ENCODE assay signal across 1 cellular context in genomic region chr3:152257246-152258074, GRCh38.
A peak's percentile ranks its signal among the peaks of the same experiment; 100 is the strongest.
TF ChIP-seq lines count a peak whose summit lies in the region.

No MANE protein-coding gene starts in this region.

TF ChIP-seq in GM12878, 131 proteins besides CTCF, POLR2A, EP300 and RAD21 (continued from another document and continues in another):
- no peak for TF ChIP-seq SMAD5 (IDR thresholded peaks at IDR 0.05; ENCODE audit: low read depth)
- TF ChIP-seq ZNF274 (IDR thresholded peaks at IDR 0.05; ENCODE audit: insufficient read depth, insufficient read length): no peak
- TF ChIP-seq ZNF687 (IDR thresholded peaks at IDR 0.05): peak; percentile 31; the same call in 1 of the 2 replicates
- no peak for TF ChIP-seq PAX8 (IDR thresholded peaks at IDR 0.05)
- no peak for TF ChIP-seq CBX3 (IDR thresholded peaks at IDR 0.05; ENCODE audit: borderline replicate concordance, low read depth)
- no peak for TF ChIP-seq RBBP5 (conservative IDR thresholded peaks at IDR 0.05)
- no peak for TF ChIP-seq SMAD1 (IDR thresholded peaks at IDR 0.05; ENCODE audit: low read depth, partially characterized antibody)
- no peak for TF ChIP-seq GATAD2B (conservative IDR thresholded peaks at IDR 0.05; ENCODE audit: low read depth)
- TF ChIP-seq NBN (IDR thresholded peaks at IDR 0.05): no peak
- TF ChIP-seq TARDBP (IDR thresholded peaks at IDR 0.05; ENCODE audit: borderline replicate concordance): no peak
- TF ChIP-seq BCL3 (IDR thresholded peaks at IDR 0.05; ENCODE audit: borderline replicate concordance, insufficient read depth, low read depth, low read length, poor library complexity, severe bottlenecking): no peak
- TF ChIP-seq USF1 (IDR thresholded peaks at IDR 0.05; ENCODE audit: borderline replicate concordance, extremely low read length, insufficient read depth, low read depth, low read length): no peak
- no peak; the same call in 1 of the 2 replicates for TF ChIP-seq TBL1XR1 (IDR thresholded peaks at IDR 0.05; ENCODE audit: low read depth, low read length)
- TF ChIP-seq NFXL1 (IDR thresholded peaks at IDR 0.05; ENCODE audit: borderline replicate concordance): no peak
- TF ChIP-seq RELA (IDR thresholded peaks at IDR 0.05; ENCODE audit: borderline replicate concordance, partially characterized antibody): no peak
- peak; percentile 21; the same call in 1 of the 2 replicates for TF ChIP-seq TCF7 (IDR thresholded peaks at IDR 0.05; ENCODE audit: borderline replicate concordance)
- no peak for TF ChIP-seq SREBF1 (IDR thresholded peaks at IDR 0.05; ENCODE audit: low read length)
- peak; percentile 30; the same call in 1 of the 2 replicates for TF ChIP-seq EED (IDR thresholded peaks at IDR 0.05; ENCODE audit: low read depth)
- TF ChIP-seq IKZF1 (conservative IDR thresholded peaks at IDR 0.05): peak; percentile 69
- TF ChIP-seq TCF3 (IDR thresholded peaks at IDR 0.05; ENCODE audit: borderline replicate concordance, insufficient read depth, low read depth, low read length): no peak
- TF ChIP-seq MTA3 (IDR thresholded peaks at IDR 0.05; ENCODE audit: borderline replicate concordance, low read length): 0 out of 2 replicates have a peak, but pooled peaks have one; percentile 3
- TF ChIP-seq HDAC6 (IDR thresholded peaks at IDR 0.05; ENCODE audit: unreplicated experiment): no peak
- no peak for TF ChIP-seq USF2 (IDR thresholded peaks at IDR 0.05; ENCODE audit: borderline replicate concordance, low read depth, low read length)
- TF ChIP-seq SRF (IDR thresholded peaks at IDR 0.05; ENCODE audit: low read depth in 2 of 2, low read length in 2 of 2): peak in 1 of 2 experiments; percentile 87; a peak in 2 of 4 replicates
- TF ChIP-seq CREM (IDR thresholded peaks at IDR 0.05; ENCODE audit: low read depth): no peak; the same call in 1 of the 2 replicates
- peak; percentile 59 for TF ChIP-seq ZNF384 (IDR thresholded peaks at IDR 0.05; ENCODE audit: borderline replicate concordance, low read depth, low read length)
- TF ChIP-seq STAT3 (IDR thresholded peaks at IDR 0.05; ENCODE audit: low read depth, low read length): no peak
- TF ChIP-seq ZZZ3 (IDR thresholded peaks at IDR 0.05; ENCODE audit: control insufficient read depth, insufficient read length, low read depth): no peak
- TF ChIP-seq YBX1 (IDR thresholded peaks at IDR 0.05): no peak
- no peak for TF ChIP-seq HDAC2 (IDR thresholded peaks at IDR 0.05)
- TF ChIP-seq BMI1 (IDR thresholded peaks at IDR 0.05; ENCODE audit: borderline replicate concordance): peak; percentile 49; the same call in 1 of the 2 replicates
- no peak for TF ChIP-seq NRF1 (conservative IDR thresholded peaks at IDR 0.05; ENCODE audit: low read depth, low read length)
- peak; percentile 53 for TF ChIP-seq JUNB (IDR thresholded peaks at IDR 0.05)
- TF ChIP-seq ATF2 (IDR thresholded peaks at IDR 0.05; ENCODE audit: low read length): peak; percentile 83
- TF ChIP-seq SPI1 (IDR thresholded peaks at IDR 0.05; ENCODE audit: borderline replicate concordance, insufficient read depth, low read depth, low read length): 0 out of 2 replicates have a peak, but pooled peaks have one; percentile 15
- peak; percentile 94 for TF ChIP-seq ATF7 (IDR thresholded peaks at IDR 0.05; ENCODE audit: low read depth)
- TF ChIP-seq ZBTB33 (IDR thresholded peaks at IDR 0.05): no peak
- TF ChIP-seq SUPT20H (IDR thresholded peaks at IDR 0.05; ENCODE audit: borderline replicate concordance, control insufficient read depth, low read depth, low read length): no peak
- TF ChIP-seq ELK1 (IDR thresholded peaks at IDR 0.05; ENCODE audit: low read depth, low read length): no peak
- TF ChIP-seq ZBTB11 (CRISPR knock-in tag; IDR thresholded peaks at IDR 0.05): no peak
- TF ChIP-seq PML (IDR thresholded peaks at IDR 0.05; ENCODE audit: low read length): 0 out of 2 replicates have a peak, but pooled peaks have one; percentile 41
- TF ChIP-seq CBFB (IDR thresholded peaks at IDR 0.05; ENCODE audit: low read depth): peak; percentile 76; the same call in 1 of the 2 replicates
- TF ChIP-seq ZSCAN29 (IDR thresholded peaks at IDR 0.05): no peak
- TF ChIP-seq SMC3 (IDR thresholded peaks at IDR 0.05; ENCODE audit: borderline replicate concordance, low read length): no peak
- peak; percentile 45 for TF ChIP-seq MEF2B (IDR thresholded peaks at IDR 0.05; ENCODE audit: partially characterized antibody, poor library complexity, severe bottlenecking)
